In genomic region chr11:57681168-57681567, GRCh38 we compare ENCODE assay signal across 1 cellular context.
TF ChIP-seq lines count a peak whose summit lies in the region.

No MANE protein-coding gene starts in this region.

TF ChIP-seq in SK-N-SH treated with all-trans-retinoic acid at 6 μM for 48 hours, 23 proteins besides CTCF, POLR2A, EP300 and RAD21 (continued from another document):
- TF ChIP-seq CSRNP3 (CRISPR knock-in tag; IDR thresholded peaks at IDR 0.05) (no peak), ISL1 (CRISPR knock-in tag; IDR thresholded peaks at IDR 0.05) (no peak), PATZ1 (CRISPR knock-in tag; IDR thresholded peaks at IDR 0.05; ENCODE audit: borderline replicate concordance) (no peak), BACH2 (CRISPR knock-in tag; IDR thresholded peaks at IDR 0.05; ENCODE audit: borderline replicate concordance) (no peak), TSHZ2 (CRISPR knock-in tag; IDR thresholded peaks at IDR 0.05) (no peak)
